Comparison of ENCODE assay signal across 12 cellular contexts in the genomic region with DNA sequence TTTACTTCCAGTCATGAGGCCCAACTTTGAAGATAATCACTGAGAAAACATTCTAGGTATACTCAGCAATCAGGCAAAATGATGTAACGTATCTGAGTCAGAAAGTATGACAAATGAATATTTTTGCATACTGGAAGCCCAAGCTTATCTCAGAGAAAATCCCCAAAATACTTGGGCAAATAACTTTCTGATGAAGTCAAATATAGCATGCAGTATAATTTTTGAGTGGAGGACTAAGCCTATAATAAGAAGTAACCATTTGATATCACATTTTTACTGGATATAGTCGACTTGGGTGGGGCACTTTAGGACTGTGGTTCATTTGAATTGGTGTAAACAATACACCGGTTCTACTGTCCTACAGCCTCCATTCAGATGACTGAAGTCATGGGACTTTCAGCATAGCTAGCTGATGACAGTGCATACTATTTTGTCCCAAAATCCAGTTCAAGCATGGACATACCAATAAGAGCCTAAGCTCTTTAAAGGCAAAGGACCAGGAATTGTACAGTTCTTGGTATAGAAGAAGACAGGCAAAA. TPM values are rescaled to one million over a fixed set of nuclear protein-coding genes. Genes with fewer than 3 reads are reported as not detected.
DNase-seq lines count a peak whose midpoint lies in the region; ATAC-seq and TF ChIP-seq lines count a peak whose summit lies in the region.
"Had no signal": no experiment of that assay in that cellular context is flagged by ENCODE, and none has a peak within 500 bp of the region (broad histone marks: within the 10 kb centered on the region; RNA-seq: fewer than 3 reads in every experiment).

No MANE protein-coding gene starts in this region.

- H3K9me3 ChIP-seq in SK-N-SH (no peaks in the 10 kb centered on the region), uterus (no peaks in the 10 kb centered on the region)

- ATAC-seq in activated naive CD4-positive, alpha-beta T cell treated with anti-CD3 and anti-CD28 coated beads, Interleukin-2, amount 50 U/mL, for 72 hours, result no peak
- ATAC-seq in GM21529 (IDR thresholded peaks at IDR 0.05; ENCODE audit: unreplicated experiment), result no peak

- H3K27me3 ChIP-seq in SK-N-SH (ENCODE audit: insufficient read depth) (no peaks in the 10 kb centered on the region), uterus (no peaks in the 10 kb centered on the region)

- TF ChIP-seq CTCF in SK-N-SH (IDR thresholded peaks at IDR 0.05) (no peak), uterus (IDR thresholded peaks at IDR 0.05) (no peak)

- no peak for TF ChIP-seq RAD21 in SK-N-SH (IDR thresholded peaks at IDR 0.05; ENCODE audit: low read length)

- peak overlapping the region; percentile 82; the same call in 1 of the 2 replicates for H3K4me2 ChIP-seq in SK-N-SH

- whole genome bisulfite sequencing in SK-N-SH (ENCODE audit: low lambda C conversion rate), result 13% methylated on average over 3 of the region's 3 CpGs

- 0 out of 4 replicates have a peak overlapping the region, but pooled peaks of 1 of the 2 experiments have one; percentile 63 for H3K4me3 ChIP-seq in SK-N-SH (ENCODE audit: low read depth in 2 of 2, low read length in 1 of 2)
- H3K4me3 ChIP-seq in uterus, result no peak overlapping the region

- H3K36me3 Mint-ChIP-seq in activated naive CD4-positive, alpha-beta T cell treated with anti-CD3 and anti-CD28 coated beads, Interleukin-2, amount 50 U/mL, for 24 hours, result peaks cover 10% of the 10 kb centered on the region
- peaks cover 10 to 21% of the 10 kb centered on the region in 2 donors for H3K36me3 Mint-ChIP-seq in activated naive CD4-positive, alpha-beta T cell treated with anti-CD3 and anti-CD28 coated beads, Interleukin-2, amount 50 U/mL, for 72 hours

- H2AFZ ChIP-seq in SK-N-SH (ENCODE audit: low read depth), result no peak overlapping the region

- H3K4me1 ChIP-seq in SK-N-SH (ENCODE audit: control insufficient read depth in 1 of 2, insufficient read depth in 2 of 2, low read depth in 1 of 2, low read length in 1 of 2), result peaks cover 8 to 18% of the 10 kb centered on the region in 2 experiments; a peak in 3 of 4 replicates
- peaks cover 0 to 6% of the 10 kb centered on the region in 2 donors for H3K4me1 ChIP-seq in uterus

- peaks cover 36% of the 10 kb centered on the region for H3F3A ChIP-seq in SK-N-SH (replicated peaks; ENCODE audit: insufficient read depth)

- no peaks in the 10 kb centered on the region for H3K9me3 Mint-ChIP-seq in activated naive CD4-positive, alpha-beta T cell treated with anti-CD3 and anti-CD28 coated beads, Interleukin-2, amount 50 U/mL, for 24 hours
- no peaks in the 10 kb centered on the region for H3K9me3 Mint-ChIP-seq in activated naive CD4-positive, alpha-beta T cell treated with anti-CD3 and anti-CD28 coated beads, Interleukin-2, amount 50 U/mL, for 72 hours
- H3K9me3 Mint-ChIP-seq: brain had no signal

- intact Hi-C loops in uterus (cut with DNase I; ENCODE audit: low total_unique reads), result loop anchor here (5.0 to 10.0 kb wide), 2 partner anchors 80 to 118 kb away; no protein-coding TSS in a partner anchor
- intact Hi-C loops in head of caudate nucleus (cut with DNase I), result loop anchor here (10.0 kb wide), 1 partner anchor 72 kb away; no protein-coding TSS in a partner anchor

- H3K27ac ChIP-seq in SK-N-SH (ENCODE audit: low read depth in 2 of 2, low read length in 1 of 2), result peak overlapping the region; percentile 28 to 81; a peak in 3 of 4 replicates
- peak overlapping the region; percentile 63 to 92 for H3K27ac ChIP-seq in uterus
- H3K27ac ChIP-seq: C4-2B had no signal

- TF ChIP-seq POLR2A in uterus (IDR thresholded peaks at IDR 0.05), result no peak

- peak overlapping the region; percentile 61; the same call in 1 of the 2 replicates for H3K9ac ChIP-seq in SK-N-SH

- H4K20me1 ChIP-seq in SK-N-SH (ENCODE audit: insufficient read depth), result peaks cover 10% of the 10 kb centered on the region

- peak overlapping the region; percentile 89 for H3K27ac Mint-ChIP-seq in activated naive CD4-positive, alpha-beta T cell treated with anti-CD3 and anti-CD28 coated beads, Interleukin-2, amount 50 U/mL, for 24 hours
- H3K27ac Mint-ChIP-seq in activated naive CD4-positive, alpha-beta T cell treated with anti-CD3 and anti-CD28 coated beads, Interleukin-2, amount 50 U/mL, for 72 hours, result no peak overlapping the region

- POLR2A ChIA-PET in SK-N-SH (lab: Yijun Ruan, JAX), result no interaction called here

- H3K79me2 ChIP-seq in SK-N-SH (ENCODE audit: insufficient read depth), result peaks cover 26% of the 10 kb centered on the region

- DNase-seq in activated naive CD4-positive, alpha-beta T cell treated with anti-CD3 and anti-CD28 coated beads, Interleukin-2, amount 50 U/mL, for 72 hours (ENCODE audit: low spot score in 2 of 2), result no peak
- DNase-seq in SK-N-SH, result no peak
- peak; percentile 91 for DNase-seq in fibroblast of peridontal ligament (ENCODE audit: extremely low read depth)
- no peak for DNase-seq in uterus
- DNase-seq in NCI-H2029 (lab: John Stamatoyannopoulos, UW), result no peak
- DNase-seq in head of caudate nucleus, result no peak
- DNase-seq: activated CD4-positive, alpha-beta T cell treated with anti-CD3 and anti-CD28 coated beads for 1 hour; NK-92 treated with Interleukin-12 subunit alpha and Interleukin-12 subunit beta, amount 100 ng/mL, for 24 hours had no signal

- H3K4me1 Mint-ChIP-seq in activated naive CD4-positive, alpha-beta T cell treated with anti-CD3 and anti-CD28 coated beads, Interleukin-2, amount 50 U/mL, for 24 hours, result peaks cover 47% of the 10 kb centered on the region

- H3K36me3 ChIP-seq in SK-N-SH (replicated peaks in 1 of 2; ENCODE audit: control insufficient read depth in 1 of 2, insufficient read depth in 2 of 2, low read length in 1 of 2) (peaks cover 8 to 15% of the 10 kb centered on the region in 2 experiments), uterus (no peaks in the 10 kb centered on the region)

- CTCF ChIA-PET in SK-N-SH (lab: Yijun Ruan, JAX), result interaction anchor here (0.8 to 10.1 kb wide), 3 partner anchors 77 to 147 kb away, joined by 3 to 100 read pairs (median 5); no protein-coding TSS in a partner anchor

- TF ChIP-seq EP300 in SK-N-SH (IDR thresholded peaks at IDR 0.05; ENCODE audit: borderline replicate concordance in 1 of 2, low read depth in 1 of 2, low read length in 1 of 2), result peak in 1 of 2 experiments; percentile 73; a peak in 2 of 4 replicates

- no peaks in the 10 kb centered on the region for H3K27me3 Mint-ChIP-seq in activated naive CD4-positive, alpha-beta T cell treated with anti-CD3 and anti-CD28 coated beads, Interleukin-2, amount 50 U/mL, for 24 hours

- no peaks in the 10 kb centered on the region for H3K9me2 ChIP-seq in SK-N-SH

- peak overlapping the region; percentile 51 for H3K4me3 Mint-ChIP-seq in activated naive CD4-positive, alpha-beta T cell treated with anti-CD3 and anti-CD28 coated beads, Interleukin-2, amount 50 U/mL, for 24 hours

TF ChIP-seq in SK-N-SH, 30 proteins besides CTCF, POLR2A, EP300 and RAD21 (continues in another document):
- TF ChIP-seq TEAD4 (IDR thresholded peaks at IDR 0.05; ENCODE audit: borderline replicate concordance, insufficient read depth) (peak; percentile 89), MEF2A (IDR thresholded peaks at IDR 0.05; ENCODE audit: borderline replicate concordance, low read depth) (peak; percentile 66; the same call in 1 of the 2 replicates), TCF12 (IDR thresholded peaks at IDR 0.05) (peak; percentile 80), NRF1 (IDR thresholded peaks at IDR 0.05; ENCODE audit: low read depth, low read length) (no peak), JUND (IDR thresholded peaks at IDR 0.05) (peak; percentile 88), NFIC (IDR thresholded peaks at IDR 0.05; ENCODE audit: borderline replicate concordance) (peak; percentile 61), EZH2phosphoT487 (IDR thresholded peaks at IDR 0.05; ENCODE audit: borderline replicate concordance, low read depth) (no peak), ELF1 (IDR thresholded peaks at IDR 0.05) (no peak), FOSL2 (IDR thresholded peaks at IDR 0.05; ENCODE audit: borderline replicate concordance, low read depth) (peak; percentile 91), POLR2AphosphoS5 (IDR thresholded peaks at IDR 0.05; ENCODE audit: low read depth, low read length) (peak; percentile 68; the same call in 1 of the 2 replicates)
- TF ChIP-seq, protein P1, sequence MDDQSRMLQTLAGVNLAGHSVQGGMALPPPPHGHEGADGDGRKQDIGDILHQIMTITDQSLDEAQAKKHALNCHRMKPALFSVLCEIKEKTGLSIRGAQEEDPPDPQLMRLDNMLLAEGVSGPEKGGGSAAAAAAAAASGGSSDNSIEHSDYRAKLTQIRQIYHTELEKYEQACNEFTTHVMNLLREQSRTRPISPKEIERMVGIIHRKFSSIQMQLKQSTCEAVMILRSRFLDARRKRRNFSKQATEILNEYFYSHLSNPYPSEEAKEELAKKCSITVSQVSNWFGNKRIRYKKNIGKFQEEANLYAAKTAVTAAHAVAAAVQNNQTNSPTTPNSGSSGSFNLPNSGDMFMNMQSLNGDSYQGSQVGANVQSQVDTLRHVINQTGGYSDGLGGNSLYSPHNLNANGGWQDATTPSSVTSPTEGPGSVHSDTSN (IDR thresholded peaks at IDR 0.05), result peak; percentile 63
- TF ChIP-seq, protein P2, sequence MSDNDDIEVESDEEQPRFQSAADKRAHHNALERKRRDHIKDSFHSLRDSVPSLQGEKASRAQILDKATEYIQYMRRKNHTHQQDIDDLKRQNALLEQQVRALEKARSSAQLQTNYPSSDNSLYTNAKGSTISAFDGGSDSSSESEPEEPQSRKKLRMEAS (IDR thresholded peaks at IDR 0.05; ENCODE audit: low read depth), result peak; percentile 62; the same call in 1 of the 2 replicates
- TF ChIP-seq, protein P3, sequence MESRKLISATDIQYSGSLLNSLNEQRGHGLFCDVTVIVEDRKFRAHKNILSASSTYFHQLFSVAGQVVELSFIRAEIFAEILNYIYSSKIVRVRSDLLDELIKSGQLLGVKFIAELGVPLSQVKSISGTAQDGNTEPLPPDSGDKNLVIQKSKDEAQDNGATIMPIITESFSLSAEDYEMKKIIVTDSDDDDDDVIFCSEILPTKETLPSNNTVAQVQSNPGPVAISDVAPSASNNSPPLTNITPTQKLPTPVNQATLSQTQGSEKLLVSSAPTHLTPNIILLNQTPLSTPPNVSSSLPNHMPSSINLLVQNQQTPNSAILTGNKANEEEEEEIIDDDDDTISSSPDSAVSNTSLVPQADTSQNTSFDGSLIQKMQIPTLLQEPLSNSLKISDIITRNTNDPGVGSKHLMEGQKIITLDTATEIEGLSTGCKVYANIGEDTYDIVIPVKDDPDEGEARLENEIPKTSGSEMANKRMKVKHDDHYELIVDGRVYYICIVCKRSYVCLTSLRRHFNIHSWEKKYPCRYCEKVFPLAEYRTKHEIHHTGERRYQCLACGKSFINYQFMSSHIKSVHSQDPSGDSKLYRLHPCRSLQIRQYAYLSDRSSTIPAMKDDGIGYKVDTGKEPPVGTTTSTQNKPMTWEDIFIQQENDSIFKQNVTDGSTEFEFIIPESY (IDR thresholded peaks at IDR 0.05; ENCODE audit: borderline replicate concordance, low read depth), result 0 out of 2 replicates have a peak, but pooled peaks have one; percentile 35

RNA-seq across cellular contexts. Expression of a gene that starts 2.3 kb away (rescaled TPM):
- 10 to 100 TPM; 26.3 to 78.8 TPM for total RNA-seq in activated naive CD4-positive, alpha-beta T cell treated with anti-CD3 and anti-CD28 coated beads, Interleukin-2, amount 50 U/mL, for 72 hours
- polyA plus RNA-seq in SK-N-SH (2012; rRNA removed), result 106 and 164 TPM in 2 replicates
- 138 and 141 TPM in 2 replicates for polyA plus RNA-seq in SK-N-SH (2012; cell fraction: cytosol; rRNA removed)
- polyA plus RNA-seq in SK-N-SH (2012; cell fraction: nucleus; rRNA removed), result 334 and 376 TPM in 2 replicates
- total RNA-seq in uterus, result 10 to 100 TPM; 11.1 to 35.6 (median 20.3) TPM
